Comparison of ENCODE assay signal across 1 cellular context in the genomic region with DNA sequence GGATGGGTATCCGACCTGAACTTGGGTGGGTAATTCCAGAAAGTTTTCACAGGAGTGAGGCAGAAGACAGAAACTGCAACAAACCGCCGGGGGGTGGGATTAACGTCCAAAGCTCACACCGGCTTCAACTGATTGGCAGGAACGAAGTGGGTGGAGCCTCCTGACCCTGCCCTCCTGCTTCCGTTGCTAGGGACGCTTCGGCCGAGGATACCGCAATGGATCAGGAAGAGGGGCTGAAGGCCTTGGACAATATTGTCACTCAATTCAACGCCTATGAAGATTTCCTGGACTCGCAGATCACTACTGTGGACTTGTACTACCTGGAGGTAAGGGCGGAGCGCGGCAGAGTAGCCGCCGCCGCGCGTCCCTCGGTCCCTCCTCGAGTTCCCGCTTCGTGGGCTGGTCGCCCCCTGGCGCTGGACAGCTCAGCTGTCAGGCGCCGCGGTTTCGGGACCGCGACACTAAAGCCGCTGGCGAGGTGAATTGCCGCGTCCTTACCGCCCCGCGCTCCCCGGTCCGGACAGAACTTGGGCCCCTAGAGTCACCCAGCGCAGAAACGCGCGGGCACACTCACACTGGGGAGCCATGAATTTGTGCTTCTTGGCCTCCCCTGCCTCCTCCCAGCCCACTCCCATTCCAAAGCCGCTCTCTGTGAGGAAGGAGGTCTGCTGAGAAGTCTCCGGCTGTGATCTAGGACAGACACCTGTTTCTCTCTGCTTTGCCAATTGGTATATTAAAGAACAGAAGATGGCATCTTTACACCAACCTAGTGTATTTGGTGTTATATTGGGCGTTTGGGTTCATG.
A peak's percentile ranks its signal among the peaks of the same experiment; 100 is the strongest.
TF ChIP-seq lines count a peak whose summit lies in the region.

TSS of gene CFAP299 (plus strand) at position 177 of the 805 bp plus-strand sequence.

TF ChIP-seq in K562, 482 proteins besides CTCF, POLR2A, EP300 and RAD21 (continued from another document and continues in another):
- TF ChIP-seq, protein P1, sequence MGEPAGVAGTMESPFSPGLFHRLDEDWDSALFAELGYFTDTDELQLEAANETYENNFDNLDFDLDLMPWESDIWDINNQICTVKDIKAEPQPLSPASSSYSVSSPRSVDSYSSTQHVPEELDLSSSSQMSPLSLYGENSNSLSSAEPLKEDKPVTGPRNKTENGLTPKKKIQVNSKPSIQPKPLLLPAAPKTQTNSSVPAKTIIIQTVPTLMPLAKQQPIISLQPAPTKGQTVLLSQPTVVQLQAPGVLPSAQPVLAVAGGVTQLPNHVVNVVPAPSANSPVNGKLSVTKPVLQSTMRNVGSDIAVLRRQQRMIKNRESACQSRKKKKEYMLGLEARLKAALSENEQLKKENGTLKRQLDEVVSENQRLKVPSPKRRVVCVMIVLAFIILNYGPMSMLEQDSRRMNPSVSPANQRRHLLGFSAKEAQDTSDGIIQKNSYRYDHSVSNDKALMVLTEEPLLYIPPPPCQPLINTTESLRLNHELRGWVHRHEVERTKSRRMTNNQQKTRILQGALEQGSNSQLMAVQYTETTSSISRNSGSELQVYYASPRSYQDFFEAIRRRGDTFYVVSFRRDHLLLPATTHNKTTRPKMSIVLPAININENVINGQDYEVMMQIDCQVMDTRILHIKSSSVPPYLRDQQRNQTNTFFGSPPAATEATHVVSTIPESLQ (CRISPR knock-in tag; IDR thresholded peaks at IDR 0.05): no peak
- TF ChIP-seq TAF9B (IDR thresholded peaks at IDR 0.05; ENCODE audit: partially characterized antibody) (no peak), ZNF589 (CRISPR knock-in tag; IDR thresholded peaks at IDR 0.05; ENCODE audit: low read depth) (no peak), RNF2 (IDR thresholded peaks at IDR 0.05) (0 out of 2 replicates have a peak, but pooled peaks have one; percentile 28), E4F1 (CRISPR knock-in tag; IDR thresholded peaks at IDR 0.05; ENCODE audit: borderline replicate concordance) (no peak), ZFP1 (CRISPR knock-in tag; IDR thresholded peaks at IDR 0.05) (no peak), SRSF9 (IDR thresholded peaks at IDR 0.05; ENCODE audit: borderline replicate concordance, low read depth, low read length) (no peak), NUFIP1 (IDR thresholded peaks at IDR 0.05; ENCODE audit: partially characterized antibody) (no peak), GABPB1 (CRISPR knock-in tag; IDR thresholded peaks at IDR 0.05) (no peak; the same call in 1 of the 2 replicates), DMBX1 (CRISPR knock-in tag; IDR thresholded peaks at IDR 0.05; ENCODE audit: borderline replicate concordance) (no peak), JUNB (CRISPR knock-in tag; conservative IDR thresholded peaks at IDR 0.05) (no peak), ZNF764 (CRISPR knock-in tag; IDR thresholded peaks at IDR 0.05; ENCODE audit: low read depth) (no peak), MTA3 (IDR thresholded peaks at IDR 0.05; ENCODE audit: borderline replicate concordance) (peak; percentile 58; the same call in 1 of the 2 replicates), RBM39 (optimal IDR thresholded peaks at IDR 0.05; ENCODE audit: low read depth, low read length) (no peak), ELK1 (CRISPR knock-in tag; IDR thresholded peaks at IDR 0.05) (no peak), AFF4 (CRISPR knock-in tag; IDR thresholded peaks at IDR 0.05) (0 out of 2 replicates have a peak, but pooled peaks have one; percentile 26), MEF2D (tag; conservative IDR thresholded peaks at IDR 0.05; ENCODE audit: low read depth) (no peak), DACH1 (IDR thresholded peaks at IDR 0.05; ENCODE audit: partially characterized antibody) (no peak), SREBF1 (IDR thresholded peaks at IDR 0.05; ENCODE audit: borderline replicate concordance, low read depth, low read length) (no peak), TFAM (CRISPR knock-in tag; conservative IDR thresholded peaks at IDR 0.05) (no peak), FOXO4 (CRISPR knock-in tag; IDR thresholded peaks at IDR 0.05) (no peak), RBBP5 (IDR thresholded peaks at IDR 0.05; ENCODE audit: borderline replicate concordance, insufficient read depth, low read length, poor library complexity, severe bottlenecking) (peak; percentile 65), NCOA2 (IDR thresholded peaks at IDR 0.05; ENCODE audit: partially characterized antibody in 2 of 2) (no peak), ELF1 (tag; IDR thresholded peaks at IDR 0.05) (peak; percentile 57), GATAD2B (IDR thresholded peaks at IDR 0.05; ENCODE audit: borderline replicate concordance) (no peak), NRF1 (conservative IDR thresholded peaks at IDR 0.05 in 1 of 2, IDR thresholded peaks at IDR 0.05 in 1 of 2) (peak in 1 of 2 experiments; percentile 25; a peak in 3 of 4 replicates), ETV1 (tag; conservative IDR thresholded peaks at IDR 0.05; ENCODE audit: low read depth) (no peak), ETS2 (tag; IDR thresholded peaks at IDR 0.05; ENCODE audit: borderline replicate concordance, poor library complexity, severe bottlenecking) (no peak), PREB (CRISPR knock-in tag; IDR thresholded peaks at IDR 0.05) (0 out of 2 replicates have a peak, but pooled peaks have one; percentile 60), DPF2 (IDR thresholded peaks at IDR 0.05) (no peak), ZBTB12 (CRISPR knock-in tag; IDR thresholded peaks at IDR 0.05) (no peak)
- TF ChIP-seq, protein P2, sequence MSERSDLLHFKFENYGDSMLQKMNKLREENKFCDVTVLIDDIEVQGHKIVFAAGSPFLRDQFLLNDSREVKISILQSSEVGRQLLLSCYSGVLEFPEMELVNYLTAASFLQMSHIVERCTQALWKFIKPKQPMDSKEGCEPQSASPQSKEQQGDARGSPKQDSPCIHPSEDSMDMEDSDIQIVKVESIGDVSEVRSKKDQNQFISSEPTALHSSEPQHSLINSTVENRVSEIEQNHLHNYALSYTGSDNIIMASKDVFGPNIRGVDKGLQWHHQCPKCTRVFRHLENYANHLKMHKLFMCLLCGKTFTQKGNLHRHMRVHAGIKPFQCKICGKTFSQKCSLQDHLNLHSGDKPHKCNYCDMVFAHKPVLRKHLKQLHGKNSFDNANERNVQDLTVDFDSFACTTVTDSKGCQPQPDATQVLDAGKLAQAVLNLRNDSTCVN (CRISPR knock-in tag; IDR thresholded peaks at IDR 0.05): no peak
- TF ChIP-seq, protein P3, sequence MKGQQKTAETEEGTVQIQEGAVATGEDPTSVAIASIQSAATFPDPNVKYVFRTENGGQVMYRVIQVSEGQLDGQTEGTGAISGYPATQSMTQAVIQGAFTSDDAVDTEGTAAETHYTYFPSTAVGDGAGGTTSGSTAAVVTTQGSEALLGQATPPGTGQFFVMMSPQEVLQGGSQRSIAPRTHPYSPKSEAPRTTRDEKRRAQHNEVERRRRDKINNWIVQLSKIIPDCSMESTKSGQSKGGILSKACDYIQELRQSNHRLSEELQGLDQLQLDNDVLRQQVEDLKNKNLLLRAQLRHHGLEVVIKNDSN (CRISPR knock-in tag; IDR thresholded peaks at IDR 0.05): no peak
- TF ChIP-seq, protein P4, sequence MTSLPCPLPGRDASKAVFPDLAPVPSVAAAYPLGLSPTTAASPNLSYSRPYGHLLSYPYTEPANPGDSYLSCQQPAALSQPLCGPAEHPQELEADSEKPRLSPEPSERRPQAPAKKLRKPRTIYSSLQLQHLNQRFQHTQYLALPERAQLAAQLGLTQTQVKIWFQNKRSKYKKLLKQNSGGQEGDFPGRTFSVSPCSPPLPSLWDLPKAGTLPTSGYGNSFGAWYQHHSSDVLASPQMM (CRISPR knock-in tag; IDR thresholded peaks at IDR 0.05): no peak
- TF ChIP-seq, protein P5, sequence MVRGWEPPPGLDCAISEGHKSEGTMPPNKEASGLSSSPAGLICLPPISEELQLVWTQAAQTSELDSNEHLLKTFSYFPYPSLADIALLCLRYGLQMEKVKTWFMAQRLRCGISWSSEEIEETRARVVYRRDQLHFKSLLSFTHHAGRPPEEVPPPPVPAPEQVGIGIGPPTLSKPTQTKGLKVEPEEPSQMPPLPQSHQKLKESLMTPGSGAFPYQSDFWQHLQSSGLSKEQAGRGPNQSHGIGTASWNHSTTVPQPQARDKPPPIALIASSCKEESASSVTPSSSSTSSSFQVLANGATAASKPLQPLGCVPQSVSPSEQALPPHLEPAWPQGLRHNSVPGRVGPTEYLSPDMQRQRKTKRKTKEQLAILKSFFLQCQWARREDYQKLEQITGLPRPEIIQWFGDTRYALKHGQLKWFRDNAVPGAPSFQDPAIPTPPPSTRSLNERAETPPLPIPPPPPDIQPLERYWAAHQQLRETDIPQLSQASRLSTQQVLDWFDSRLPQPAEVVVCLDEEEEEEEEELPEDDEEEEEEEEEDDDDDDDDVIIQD (CRISPR knock-in tag; IDR thresholded peaks at IDR 0.05): no peak
- TF ChIP-seq, protein P6, sequence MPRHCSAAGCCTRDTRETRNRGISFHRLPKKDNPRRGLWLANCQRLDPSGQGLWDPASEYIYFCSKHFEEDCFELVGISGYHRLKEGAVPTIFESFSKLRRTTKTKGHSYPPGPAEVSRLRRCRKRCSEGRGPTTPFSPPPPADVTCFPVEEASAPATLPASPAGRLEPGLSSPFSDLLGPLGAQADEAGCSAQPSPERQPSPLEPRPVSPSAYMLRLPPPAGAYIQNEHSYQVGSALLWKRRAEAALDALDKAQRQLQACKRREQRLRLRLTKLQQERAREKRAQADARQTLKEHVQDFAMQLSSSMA (CRISPR knock-in tag; IDR thresholded peaks at IDR 0.05): no peak
